ENCODE assay signal across 11 cellular contexts in the genomic region with DNA sequence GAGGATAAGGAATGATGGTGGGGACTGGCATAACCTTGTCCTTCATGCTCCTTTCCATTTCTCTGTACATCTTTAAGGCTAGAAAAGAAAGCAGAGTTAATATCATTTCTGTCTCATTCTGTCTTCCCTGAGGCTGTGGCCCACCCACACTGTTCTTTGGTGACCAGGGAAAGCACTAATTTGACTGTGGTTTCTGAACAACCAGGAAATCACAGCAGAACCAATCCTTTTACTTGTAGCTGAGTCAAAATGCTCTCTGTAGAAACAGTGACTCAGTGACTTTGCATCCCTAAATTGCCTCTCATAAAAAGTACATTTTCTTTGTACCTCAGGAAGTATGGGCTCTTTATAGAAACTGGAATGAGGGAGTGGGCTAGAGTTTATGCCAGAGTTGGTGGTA. TPM values are rescaled to one million over a fixed set of nuclear protein-coding genes. Genes with fewer than 3 reads are reported as not detected.
A peak's percentile ranks its signal among the peaks of the same experiment; 100 is the strongest.
DNase-seq lines count a peak whose midpoint lies in the region; ATAC-seq, FAIRE-seq and TF ChIP-seq lines count a peak whose summit lies in the region.
"Had no signal": no experiment of that assay in that cellular context is flagged by ENCODE, and none has a peak within 500 bp of the region (broad histone marks: within the 10 kb centered on the region; RNA-seq: fewer than 3 reads in every experiment).

No MANE protein-coding gene starts in this region.

- peaks cover 4% of the 10 kb centered on the region for H3K4me1 Mint-ChIP-seq in chondrocyte (ENCODE audit: low read depth)

- no peak overlapping the region for H3K27ac ChIP-seq in esophagus muscularis mucosa (replicated peaks in 1 of 4)
- H3K27ac ChIP-seq: suprapubic skin had no signal

- TF ChIP-seq POLR2A in GM12892 (IDR thresholded peaks at IDR 0.05; ENCODE audit: low read depth, low read length) (no peak), esophagus muscularis mucosa (IDR thresholded peaks at IDR 0.05; ENCODE audit: low read depth) (no peak)

- no peaks in the 10 kb centered on the region for H3K9me3 ChIP-seq in esophagus muscularis mucosa
- H3K9me3 ChIP-seq: suprapubic skin had no signal

- TF ChIP-seq CTCF in epithelial cell of esophagus (IDR thresholded peaks at IDR 0.05; ENCODE audit: insufficient read depth, low read depth, low read length, missing control alignments) (no peak), chondrocyte (IDR thresholded peaks at IDR 0.05) (no peak), esophagus muscularis mucosa (IDR thresholded peaks at IDR 0.05) (no peak)

- no peaks in the 10 kb centered on the region for H3K36me3 Mint-ChIP-seq in chondrocyte (ENCODE audit: low read depth)

- DNase-seq in GM12892 (ENCODE audit: insufficient read length), result no peak
- DNase-seq in epithelial cell of esophagus (ENCODE audit: low read depth), result peak; percentile 71
- DNase-seq in chondrocyte (ENCODE audit: low spot score), result no peak
- no peak for DNase-seq in central memory CD4-positive, alpha-beta T cell
- no peak for DNase-seq in cerebellar nuclear complex (lab: John Stamatoyannopoulos, UW)
- no peak for DNase-seq in esophagus muscularis mucosa (ENCODE audit: extremely low spot score)

- no peak overlapping the region for H3K4me3 Mint-ChIP-seq in chondrocyte (ENCODE audit: unreplicated experiment)

- H3K4me3 ChIP-seq in epithelial cell of esophagus (ENCODE audit: low read length), result no peak overlapping the region
- no peak overlapping the region for H3K4me3 ChIP-seq in esophagus muscularis mucosa
- H3K4me3 ChIP-seq: suprapubic skin had no signal

- H3K4me1 ChIP-seq in esophagus muscularis mucosa, result peaks cover 0 to 6% (median 2%) of the 10 kb centered on the region in 4 donors
- H3K4me1 ChIP-seq: suprapubic skin had no signal

- no peak overlapping the region for H3K27ac Mint-ChIP-seq in chondrocyte (ENCODE audit: unreplicated experiment)

- H3K27me3 ChIP-seq in esophagus muscularis mucosa, result no peaks in the 10 kb centered on the region
- H3K27me3 ChIP-seq: suprapubic skin had no signal

- ATAC-seq in GM19452 (IDR thresholded peaks at IDR 0.05; ENCODE audit: unreplicated experiment) (peak; percentile 89), HG03108 (IDR thresholded peaks at IDR 0.05; ENCODE audit: unreplicated experiment) (peak; percentile 74)

- peaks cover 9% of the 10 kb centered on the region for H3K9me3 Mint-ChIP-seq in chondrocyte (ENCODE audit: low read depth)

- FAIRE-seq in GM12892 (lab: Jason Lieb, UNC), result peak; percentile 33
- FAIRE-seq: G401.6 had no signal

- peaks cover 9 to 47% (median 20%) of the 10 kb centered on the region in 4 donors for H3K36me3 ChIP-seq in esophagus muscularis mucosa
- H3K36me3 ChIP-seq: suprapubic skin had no signal

- H3K27me3 Mint-ChIP-seq in chondrocyte (ENCODE audit: low read depth), result peaks cover 8% of the 10 kb centered on the region

- TF ChIP-seq EP300 in esophagus muscularis mucosa (IDR thresholded peaks at IDR 0.05), result no peak

- intact Hi-C loops in esophagus muscularis mucosa (cut with DNase I), result no loop called here

RNA-seq across cellular contexts. Expression of a gene that starts 28.1 kb away (rescaled TPM):
- polyA plus RNA-seq in GM12892 (2012; ENCODE audit: missing spikeins), result not detected
- total RNA-seq in chondrocyte (not detected in 3 replicates), esophagus muscularis mucosa (100 to 1,000 TPM in 2 of 4 donors, 10 to 100 TPM in 2; 63.1 to 178 (median 104) TPM)
- polyA plus RNA-seq: neural cell had no signal

Comparison
In these comparisons a context has a peak if more than half of its experiments do, and no peak if none do; other contexts are left out.
1. RNA of a gene that starts 28.1 kb away (total RNA-seq): 63.1 to 178 TPM in esophagus muscularis mucosa; not detected in chondrocyte; every median in the first group is over 10 times any median in the second.